8 cellular contexts compared by ENCODE assay signal in genomic region chr6:93417421-93417996, GRCh38. TPM values are rescaled to one million over a fixed set of nuclear protein-coding genes. Genes with fewer than 3 reads are reported as not detected.
DNase-seq lines count a peak whose midpoint lies in the region; ATAC-seq and TF ChIP-seq lines count a peak whose summit lies in the region.

No MANE protein-coding gene starts in this region.

- H3K9me3 Mint-ChIP-seq in Caco-2 (ENCODE audit: unreplicated experiment) (no peaks in the 10 kb centered on the region), nephron (no peaks in the 10 kb centered on the region)

- peak overlapping the region; percentile 64 for H3K4me3 Mint-ChIP-seq in Caco-2 (ENCODE audit: unreplicated experiment)
- H3K4me3 Mint-ChIP-seq in nephron, result peak overlapping the region; percentile 87 to 95 (median 95)

- no TSS peak for BruUV-seq in Caco-2 (replicated peaks; lab: Mats Ljungman, UMichigan)

- TF ChIP-seq CTCF in Caco-2 (IDR thresholded peaks at IDR 0.05; ENCODE audit: insufficient read depth in 1 of 2, low read depth in 1 of 2, low read length in 1 of 2, severe bottlenecking in 1 of 2, unreplicated experiment in 1 of 2) (no peak), LNCaP clone FGC (IDR thresholded peaks at IDR 0.05; ENCODE audit: control insufficient read depth, extremely low read depth, insufficient read depth) (peak; percentile 37), nephron (IDR thresholded peaks at IDR 0.05; ENCODE audit: unreplicated experiment in 3 of 3) (peak; percentile 16 to 21 (median 19))

- peaks cover 18% of the 10 kb centered on the region for H3K4me1 ChIP-seq in Caco-2

- H3K27me3 Mint-ChIP-seq in Caco-2 (ENCODE audit: insufficient read depth, unreplicated experiment), result peaks cover 15% of the 10 kb centered on the region
- peaks cover 3% of the 10 kb centered on the region for H3K27me3 Mint-ChIP-seq in nephron (ENCODE audit: low read depth)

- H3K9me3 ChIP-seq in Caco-2, result no peaks in the 10 kb centered on the region

- H3K27ac Mint-ChIP-seq in Caco-2 (ENCODE audit: unreplicated experiment) (no peak overlapping the region), nephron (peak overlapping the region; percentile 48 to 99 (median 91))

- DNase-seq in Caco-2, result peak in 1 of 2 experiments; percentile 4
- DNase-seq in LNCaP clone FGC (ENCODE audit: low read depth), result no peak
- peak; percentile 8 for DNase-seq in dermis blood vessel endothelial cell
- no peak for DNase-seq in activated effector memory CD4-positive, alpha-beta T cell treated with Interleukin-2 at 50 U/mL for 16 hours
- no peak for DNase-seq in stimulated activated CD4-positive, alpha-beta T cell treated with anti-CD3 and anti-CD28 coated beads, Interleukin-2, amount 100 ng/mL, for 48 hours

- intact Hi-C loops in Caco-2 (cut with micrococcal nuclease; ENCODE audit: unreplicated experiment), result no loop called here

- no peak for ATAC-seq in HG02623 (IDR thresholded peaks at IDR 0.05; ENCODE audit: unreplicated experiment)
- ATAC-seq in HG03159 (IDR thresholded peaks at IDR 0.05; ENCODE audit: unreplicated experiment), result no peak

- POLR2A ChIA-PET in Caco-2 (lab: Charles Lee), result no interaction called here

- peaks cover 3% of the 10 kb centered on the region for H3K27me3 ChIP-seq in Caco-2 (replicated peaks; ENCODE audit: control insufficient read depth, insufficient read depth, low read length)

- H3K36me3 ChIP-seq in Caco-2 (ENCODE audit: control insufficient read depth, insufficient read depth, low read length), result no peaks in the 10 kb centered on the region

- H3K4me3 ChIP-seq in Caco-2 (ENCODE audit: low read depth, low read length), result no peak overlapping the region
- peak overlapping the region; percentile 56 for H3K4me3 ChIP-seq in LNCaP clone FGC (ENCODE audit: low read depth, low read length)

- H3K4me1 Mint-ChIP-seq in Caco-2 (ENCODE audit: low read depth, unreplicated experiment) (peaks cover 7% of the 10 kb centered on the region), nephron (peaks cover 13% of the 10 kb centered on the region)

- CTCF ChIA-PET in Caco-2 (lab: Charles Lee), result no interaction called here

- no peaks in the 10 kb centered on the region for H3K36me3 Mint-ChIP-seq in Caco-2 (ENCODE audit: insufficient read depth, unreplicated experiment)
- H3K36me3 Mint-ChIP-seq in nephron (ENCODE audit: low read depth), result no peaks in the 10 kb centered on the region

RNA-seq across cellular contexts. Expression of gene EPHA7, which starts 1.9 kb away (rescaled TPM):
- total RNA-seq in Caco-2 (2022), result not detected in 2 replicates
- under 0.01 TPM in 2 replicates for total RNA-seq in dermis blood vessel endothelial cell

Comparison
In these comparisons a context has a peak if more than half of its experiments do, and no peak if none do; other contexts are left out.
1. CTCF ChIP-seq: peak in LNCaP clone FGC (single experiment) and nephron (3 of 3); none in Caco-2 (0 of 2).